Comparison of ENCODE assay signal across 1 cellular context in genomic region chr9:88258012-88258411, GRCh38.
TF ChIP-seq lines count a peak whose summit lies in the region.

No MANE protein-coding gene starts in this region.

TF ChIP-seq in K562, 482 proteins besides CTCF, POLR2A, EP300 and RAD21 (continued from another document):
- TF ChIP-seq ZNF280A (IDR thresholded peaks at IDR 0.05; ENCODE audit: low read depth, partially characterized antibody) (no peak), ILF3 (IDR thresholded peaks at IDR 0.05; ENCODE audit: borderline replicate concordance) (no peak), ZNF316 (IDR thresholded peaks at IDR 0.05) (peak; percentile 36; the same call in 1 of the 2 replicates)
TF ChIP-seq in K562: peak in this region for 3.
